ENCODE assay signal across 8 cellular contexts in genomic region chr10:96765406-96766240, GRCh38. TPM values are rescaled to one million over a fixed set of nuclear protein-coding genes. Genes with fewer than 3 reads are reported as not detected.
A peak's percentile ranks its signal among the peaks of the same experiment; 100 is the strongest.
DNase-seq lines count a peak whose midpoint lies in the region; ATAC-seq and TF ChIP-seq lines count a peak whose summit lies in the region.

No MANE protein-coding gene starts in this region.

- H3K36me3 ChIP-seq in MG63 (no peaks in the 10 kb centered on the region), left lung (no peaks in the 10 kb centered on the region)

- H3K4me3 ChIP-seq in MG63: no peak overlapping the region
- H3K4me3 ChIP-seq in left lung: no peak overlapping the region

- DNase-seq in NCI-H526 (lab: John Stamatoyannopoulos, UW) (peak; percentile 24 to 60), NCI-H526 treated with DMSO at 0.1 percent for 48 hours (lab: John Stamatoyannopoulos, UW) (no peak), MG63 (peak; percentile 44), left lung (peak; percentile 70 to 92)
- peak; percentile 73 for DNase-seq in activated CD4-positive, CD25-positive, alpha-beta regulatory T cell treated with anti-CD3 and anti-CD28 coated beads, Interleukin-2, amount 50 U/mL, for 72 hours
- peak; percentile 54 for DNase-seq in central memory CD4-positive, alpha-beta T cell
- DNase-seq in stimulated activated CD4-positive, alpha-beta T cell treated with anti-CD3 and anti-CD28 coated beads, TNF-alpha, amount 100 ng/mL, for 4 hours (ENCODE audit: low read depth in 3 of 3): peak; percentile 57 to 66 (median 62)

- H3K27ac ChIP-seq in left lung: no peak overlapping the region

- peak; percentile 73 to 83 for TF ChIP-seq CTCF in left lung (IDR thresholded peaks at IDR 0.05)

- H3K27me3 ChIP-seq in MG63 (no peaks in the 10 kb centered on the region), left lung (no peaks in the 10 kb centered on the region)

- no peaks in the 10 kb centered on the region for H3K4me1 ChIP-seq in left lung

- ATAC-seq in left lung (peak; percentile 95), GM21381 (IDR thresholded peaks at IDR 0.05; ENCODE audit: unreplicated experiment) (no peak)

- H3K9me3 ChIP-seq in MG63: no peaks in the 10 kb centered on the region
- no peaks in the 10 kb centered on the region for H3K9me3 ChIP-seq in left lung

- intact Hi-C loops in left lung (cut with DNase I): no loop called here

RNA-seq across cellular contexts. Expression of gene PIK3AP1, which starts 45.3 kb away (rescaled TPM):
- 0.02 and 1.2 TPM in 2 replicates for total RNA-seq in MG63 (2014; rRNA removed; shearing (Covaris generic); ENCODE audit: low replicate concordance)
- total RNA-seq in left lung: 10 to 100 TPM; 19.2 to 91.3 TPM
